ENCODE assay signal across 1 cellular context in the genomic region with DNA sequence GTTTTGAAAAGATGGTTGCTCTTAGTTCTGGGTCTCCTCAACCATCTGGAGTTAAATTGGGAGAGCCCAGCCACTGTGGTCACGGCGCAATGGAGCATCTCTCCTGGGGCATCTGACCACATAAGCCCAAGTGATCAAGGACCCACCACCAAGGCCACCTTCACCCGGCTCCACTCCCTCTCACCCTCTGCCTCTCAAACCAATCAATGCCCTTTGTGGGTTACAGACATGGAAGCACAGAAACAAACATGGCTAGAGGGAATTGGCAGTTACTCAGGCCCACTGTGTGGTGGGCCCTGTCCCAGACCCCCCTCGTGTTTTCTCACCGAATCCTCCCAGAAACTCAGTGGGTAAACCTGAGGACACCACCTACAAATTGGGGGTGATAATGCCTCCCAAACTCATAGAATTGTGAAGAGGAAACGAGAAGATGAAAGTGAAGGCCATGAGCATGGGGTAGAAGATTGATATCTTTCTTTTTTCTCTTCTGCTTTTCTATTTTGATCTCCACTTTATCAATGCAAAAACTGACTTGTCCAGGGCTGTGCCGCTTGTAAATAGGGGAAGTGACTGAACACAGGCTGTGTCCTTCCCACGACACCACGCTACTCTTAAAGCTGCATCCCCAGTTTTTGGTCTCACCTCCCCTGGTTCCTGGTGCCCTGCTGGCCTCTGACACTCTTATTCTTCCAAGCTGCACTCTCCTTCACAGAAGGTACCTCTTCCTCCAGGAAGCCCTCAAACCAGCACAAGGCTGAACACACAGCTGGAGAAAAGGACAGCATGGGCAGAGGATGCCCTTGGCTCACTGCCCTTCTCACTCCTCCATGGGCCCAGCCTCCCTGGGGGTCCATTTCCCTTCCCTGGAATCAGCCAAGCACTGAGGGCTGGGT.
TF ChIP-seq lines count a peak whose summit lies in the region.

No MANE protein-coding gene starts in this region.

TF ChIP-seq in K562, 482 proteins besides CTCF, POLR2A, EP300 and RAD21:
- TF ChIP-seq CBX8 (IDR thresholded peaks at IDR 0.05; ENCODE audit: borderline replicate concordance, extremely low read depth, low read depth, low read length, poor library complexity, severe bottlenecking) (no peak), ZBTB17 (CRISPR knock-in tag; IDR thresholded peaks at IDR 0.05) (0 out of 2 replicates have a peak, but pooled peaks have one; percentile 17), ZNF121 (CRISPR knock-in tag; conservative IDR thresholded peaks at IDR 0.05) (0 out of 2 replicates have a peak, but pooled peaks have one; percentile 35), ZNF695 (CRISPR knock-in tag; IDR thresholded peaks at IDR 0.05) (0 out of 2 replicates have a peak, but pooled peaks have one; percentile 55), KLF6 (CRISPR knock-in tag; IDR thresholded peaks at IDR 0.05; ENCODE audit: borderline replicate concordance) (no peak), CCNT2 (IDR thresholded peaks at IDR 0.05; ENCODE audit: borderline replicate concordance, extremely low read depth, insufficient read length, low read depth, low read length) (no peak), MYBL2 (IDR thresholded peaks at IDR 0.05; ENCODE audit: low read depth) (no peak), MYBL2 (CRISPR knock-in tag; IDR thresholded peaks at IDR 0.05; ENCODE audit: borderline replicate concordance) (no peak), SMAD3 (CRISPR knock-in tag; conservative IDR thresholded peaks at IDR 0.05) (no peak), RAD51 (IDR thresholded peaks at IDR 0.05; ENCODE audit: borderline replicate concordance, low read depth) (no peak), SLC30A9 (CRISPR knock-in tag; IDR thresholded peaks at IDR 0.05) (no peak), ZFP91 (CRISPR knock-in tag; IDR thresholded peaks at IDR 0.05) (peak; percentile 92), ZFP36 (IDR thresholded peaks at IDR 0.05; ENCODE audit: low read depth, low read length, partially characterized antibody) (peak; percentile 88), SPI1 (IDR thresholded peaks at IDR 0.05; ENCODE audit: borderline replicate concordance, low read depth, low read length) (peak; percentile 97)
